Comparison of ENCODE assay signal across 26 cellular contexts in the genomic region with DNA sequence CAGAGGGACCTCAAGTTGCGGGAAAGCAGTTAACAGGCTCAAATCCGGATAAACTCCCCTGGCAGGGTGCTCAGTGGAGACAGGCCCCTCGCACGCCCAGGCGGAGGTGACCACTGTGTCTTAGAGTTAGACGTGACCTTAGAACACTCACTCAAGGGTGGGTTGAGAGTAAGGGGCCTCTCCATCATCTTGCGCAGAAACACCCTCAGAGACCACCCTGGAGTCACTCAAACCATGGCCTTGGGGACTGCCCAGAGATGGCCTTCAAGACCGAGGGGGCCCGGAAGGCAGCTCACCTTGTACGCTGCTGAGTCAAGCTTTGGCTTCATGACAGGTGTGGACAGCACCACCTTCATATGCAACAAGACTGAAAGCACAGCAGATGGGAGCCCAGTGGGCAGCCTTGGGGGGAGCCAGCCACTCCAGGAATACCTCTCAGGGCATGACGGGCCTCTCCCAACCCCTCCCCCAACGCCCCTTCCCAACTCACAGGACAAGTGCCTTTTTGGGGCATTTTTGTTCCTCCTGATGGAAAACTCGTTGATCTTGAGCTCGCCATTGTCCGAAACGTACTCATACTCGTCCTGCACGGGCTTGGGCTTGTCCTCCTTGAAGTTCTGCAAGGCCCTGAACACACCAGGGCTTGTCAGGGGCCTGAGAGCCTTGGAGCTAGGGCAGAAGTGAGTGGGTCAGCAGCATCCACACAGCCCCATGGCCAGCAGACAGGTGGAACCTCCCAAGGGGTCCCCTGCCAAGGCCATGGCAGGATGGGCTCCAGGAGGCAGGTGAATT.
DNase-seq lines count a peak whose midpoint lies in the region; ATAC-seq lines count a peak whose summit lies in the region.
"Had no signal": no experiment of that assay in that cellular context is flagged by ENCODE, and none has a peak within 500 bp of the region (broad histone marks: within the 10 kb centered on the region; RNA-seq: fewer than 3 reads in every experiment).

No MANE protein-coding gene starts in this region.

- ATAC-seq in aorta (ENCODE audit: low FRiP score), result no peak
- ATAC-seq in GM21526 (IDR thresholded peaks at IDR 0.05; ENCODE audit: low FRiP score, unreplicated experiment), result no peak
- no peak for ATAC-seq in GM18517 (IDR thresholded peaks at IDR 0.05; ENCODE audit: unreplicated experiment)
- ATAC-seq: GM12878, PC-3, Right ventricle myocardium inferior, SK-N-SH treated with all-trans-retinoic acid at 6 μM for 48 hours had no signal

- H3K4me3 ChIP-seq in H7 (ENCODE audit: insufficient read depth, low read depth, low read length) (no peak overlapping the region), aorta (ENCODE audit: low read length in 2 of 2) (no peak overlapping the region)
- H3K4me3 ChIP-seq: BLaER1 treated with 17β-estradiol and CSF1 and Interleukin-3, amounts not matched to agents 10 nM and 100 nM; GM12878; MG63; SJCRH30 had no signal

- peak; percentile 59 for DNase-seq in activated effector memory CD4-positive, alpha-beta T cell treated with anti-CD3 and anti-CD28 coated beads, Interleukin-2, amount 50 U/mL, for 16 hours
- no peak for DNase-seq in activated effector memory CD4-positive, alpha-beta T cell treated with Interleukin-2 at 50 U/mL for 16 hours
- DNase-seq in H7, result peak; percentile 28
- DNase-seq in mesenteric fat pad (ENCODE audit: low spot score), result peak; percentile 78
- DNase-seq in aorta, result peak; percentile 27 to 54
- no peak for DNase-seq in HUDEP-2 (lab: John Stamatoyannopoulos, UW; ENCODE audit: unreplicated experiment in 76 of 76)
- DNase-seq: AML-193; CD4-positive, alpha-beta T cell; IMR-90; KG1; MG63; NCI-H1105 treated with DMSO at 0.1 percent for 48 hours; NCI-H146; NCI-H2029; NCI-H446 treated with DMSO at 0.1 percent for 48 hours; NCI-H526; NCI-H82; NK-92 treated with Interleukin-12 subunit alpha and Interleukin-12 subunit beta, amount 100 ng/mL, for 24 hours; PC-3; SJCRH30 had no signal

- no peaks in the 10 kb centered on the region for H3K27me3 ChIP-seq in H7 (ENCODE audit: control insufficient read depth, insufficient read depth, low read length)
- H3K27me3 ChIP-seq in aorta (ENCODE audit: control insufficient read depth in 1 of 2, insufficient read depth in 2 of 2, low read length in 1 of 2), result no peaks in the 10 kb centered on the region
- H3K27me3 ChIP-seq: BLaER1 treated with 17β-estradiol and CSF1 and Interleukin-3, amounts not matched to agents 10 nM and 100 nM; MG63; SJCRH30 had no signal

- H3K4me1 ChIP-seq in aorta (ENCODE audit: control insufficient read depth in 1 of 2, insufficient read depth in 2 of 2, low read length in 2 of 2), result no peaks in the 10 kb centered on the region
- H3K4me1 ChIP-seq: BLaER1 treated with 17β-estradiol and CSF1 and Interleukin-3, amounts not matched to agents 10 nM and 100 nM; SJCRH30 had no signal

- H3K27ac ChIP-seq in aorta (ENCODE audit: low read depth in 1 of 2, low read length in 2 of 2), result no peak overlapping the region
- H3K27ac ChIP-seq: BLaER1 treated with 17β-estradiol and CSF1 and Interleukin-3, amounts not matched to agents 10 nM and 100 nM; SJCRH30 had no signal

- 76 to 79% methylated on average over 18 of the region's 18 CpGs for WGBS in aorta, 2 donors

- H3K36me3 ChIP-seq in H7 (replicated peaks; ENCODE audit: control insufficient read depth, insufficient read depth, low read length) (no peaks in the 10 kb centered on the region), aorta (ENCODE audit: control insufficient read depth in 1 of 2, insufficient read depth in 2 of 2, low read length in 1 of 2) (no peaks in the 10 kb centered on the region)
- H3K36me3 ChIP-seq: BLaER1 treated with 17β-estradiol and CSF1 and Interleukin-3, amounts not matched to agents 10 nM and 100 nM; MG63; SJCRH30 had no signal

- H3K9me3 ChIP-seq in aorta (ENCODE audit: control insufficient read depth, low read length), result no peaks in the 10 kb centered on the region
- H3K9me3 ChIP-seq: MG63, SJCRH30 had no signal

- intact Hi-C loops in aorta (cut with DNase I), result no loop called here

Comparison
In these comparisons a context has a peak if more than half of its experiments do, and no peak if none do; other contexts are left out.
1. DNase-seq: peak in activated effector memory CD4-positive, alpha-beta T cell treated with anti-CD3 and anti-CD28 coated beads, Interleukin-2, amount 50 U/mL, for 16 hours (single experiment), H7 (single experiment), mesenteric fat pad (single experiment) and aorta (2 of 2); none in activated effector memory CD4-positive, alpha-beta T cell treated with Interleukin-2 at 50 U/mL for 16 hours (single experiment) and HUDEP-2 (0 of 76).